ENCODE assay signal across 25 cellular contexts in the genomic region with DNA sequence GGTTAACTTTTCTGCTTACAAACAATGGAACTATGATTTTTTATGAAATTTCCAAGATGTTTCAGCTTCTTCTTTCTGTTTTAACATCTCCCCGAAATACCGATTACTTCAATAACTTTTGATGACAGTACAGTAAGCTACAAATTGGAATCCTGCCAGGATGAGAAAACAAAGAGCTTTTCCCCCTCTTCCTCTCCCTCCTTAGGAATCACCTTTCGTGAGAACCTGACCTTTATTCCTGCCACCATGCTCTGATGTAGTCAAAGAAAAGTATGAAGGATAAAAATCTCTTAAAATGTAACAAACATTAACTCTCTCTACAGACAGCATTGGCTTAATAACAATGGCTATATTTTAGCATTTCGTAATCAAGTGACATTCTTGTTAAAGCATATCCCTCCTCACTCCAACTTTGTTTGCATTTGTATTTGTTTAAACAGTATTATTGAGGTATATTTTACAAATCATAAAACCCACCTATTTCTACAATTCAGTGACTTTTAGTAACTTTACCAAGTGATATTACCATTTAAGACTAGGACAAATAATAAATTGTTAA.
DNase-seq lines count a peak whose midpoint lies in the region; ATAC-seq, FAIRE-seq and TF ChIP-seq lines count a peak whose summit lies in the region.
"Had no signal": no experiment of that assay in that cellular context is flagged by ENCODE, and none has a peak within 500 bp of the region (broad histone marks: within the 10 kb centered on the region; RNA-seq: fewer than 3 reads in every experiment).

No MANE protein-coding gene starts in this region.

- H3K23ac ChIP-seq in IMR-90 (ENCODE audit: low read depth, low read length) = no peak overlapping the region; the same call in 1 of the 2 replicates

- H4K8ac ChIP-seq in IMR-90 (ENCODE audit: low read depth in 2 of 2, low read length in 2 of 2) = peak overlapping the region in 1 of 2 experiments; percentile 30; a peak in 1 of 4 replicates

- no peaks in the 10 kb centered on the region for H3K9me1 ChIP-seq in IMR-90 (ENCODE audit: insufficient read depth, low read length)

- H3K79me1 ChIP-seq in IMR-90 (ENCODE audit: low read depth in 1 of 2, low read length in 2 of 2) = no peaks in the 10 kb centered on the region

- H3K4me3 ChIP-seq in A549 (no peak overlapping the region), IMR-90 (ENCODE audit: insufficient read depth, low read depth, low read length) (no peak overlapping the region), bronchial epithelial cell (ENCODE audit: low read depth, low read length) (no peak overlapping the region)
- H3K4me3 ChIP-seq: coronary artery, hepatocyte, pancreas had no signal

- H3K4me1 Mint-ChIP-seq in activated T-helper 1 cell treated with anti-CD3 and anti-CD28 coated beads, Interleukin-12 subunit alpha, Interleukin-12 subunit beta, Interleukin-2, Interleukin-4 antibody, amounts not matched to agents 30 ng/mL and 10 ng/mL and 1 ng/mL, durations not matched to agents 14 hours and 24 hours and 36 hours (ENCODE audit: low read depth) = no peaks in the 10 kb centered on the region
- H3K4me1 Mint-ChIP-seq: stimulated activated memory B cell treated with anti-CD40 and anti-IgM and Interleukin-4, amounts not matched to agents 10 μg/mL and 1 μg/mL and 100 μg/mL, for 72 hours had no signal

- H3K27ac ChIP-seq in A549 (no peak overlapping the region), IMR-90 (ENCODE audit: insufficient read depth, low read length) (no peak overlapping the region)
- H3K27ac ChIP-seq: coronary artery, hepatocyte had no signal

- intact Hi-C loops in IMR-90 (cut with micrococcal nuclease) = no loop called here
- intact Hi-C loops in activated T-helper 1 cell treated with anti-CD3 and anti-CD28 coated beads, Interleukin-12 subunit alpha, Interleukin-12 subunit beta, Interleukin-2, Interleukin-4 antibody, amounts not matched to agents 30 ng/mL and 10 ng/mL and 1 ng/mL, durations not matched to agents 14 hours and 24 hours and 36 hours (cut with micrococcal nuclease) = no loop called here

- no peak overlapping the region for H3K27ac Mint-ChIP-seq in activated T-helper 1 cell treated with anti-CD3 and anti-CD28 coated beads, Interleukin-12 subunit alpha, Interleukin-12 subunit beta, Interleukin-2, Interleukin-4 antibody, amounts not matched to agents 30 ng/mL and 10 ng/mL and 1 ng/mL, durations not matched to agents 14 hours and 24 hours and 36 hours
- H3K27ac Mint-ChIP-seq: activated naive CD8-positive, alpha-beta T cell; stimulated activated memory B cell treated with anti-CD40 and anti-IgM and Interleukin-4, amounts not matched to agents 10 μg/mL and 1 μg/mL and 100 μg/mL, for 72 hours had no signal

- no peak overlapping the region for H2BK15ac ChIP-seq in IMR-90 (ENCODE audit: low read depth, low read length)

- no peak overlapping the region for H3K4me3 Mint-ChIP-seq in activated T-helper 1 cell treated with anti-CD3 and anti-CD28 coated beads, Interleukin-12 subunit alpha, Interleukin-12 subunit beta, Interleukin-2, Interleukin-4 antibody, amounts not matched to agents 30 ng/mL and 10 ng/mL and 1 ng/mL, durations not matched to agents 14 hours and 24 hours and 36 hours
- H3K4me3 Mint-ChIP-seq: activated naive CD8-positive, alpha-beta T cell; CD14-positive monocyte; naive thymus-derived CD4-positive, alpha-beta T cell; stimulated activated memory B cell treated with anti-CD40 and anti-IgM and Interleukin-4, amounts not matched to agents 10 μg/mL and 1 μg/mL and 100 μg/mL, for 72 hours had no signal

- FAIRE-seq in A549 (lab: Jason Lieb, UNC) (no peak), bronchial epithelial cell (lab: Jason Lieb, UNC) (no peak)
- FAIRE-seq: GM12891, keratinocyte, TTC549 had no signal

- no peaks in the 10 kb centered on the region for H3K27me3 ChIP-seq in IMR-90 (ENCODE audit: control insufficient read depth, insufficient read depth, low read length)
- H3K27me3 ChIP-seq in bronchial epithelial cell (ENCODE audit: control insufficient read depth, insufficient read depth, low read length) = no peaks in the 10 kb centered on the region
- H3K27me3 ChIP-seq: hepatocyte, pancreas had no signal

- H2AK9ac ChIP-seq in IMR-90 (replicated peaks; ENCODE audit: low read depth, low read length, poor library complexity) = no peak overlapping the region

- H3K9me3 ChIP-seq in A549 (no peaks in the 10 kb centered on the region), IMR-90 (ENCODE audit: control insufficient read depth, insufficient read depth, low read length) (no peaks in the 10 kb centered on the region)
- H3K9me3 ChIP-seq: pancreas had no signal

- no peak overlapping the region for H3K56ac ChIP-seq in IMR-90 (ENCODE audit: extremely low read depth, insufficient read depth, low read length)

- no peak overlapping the region for H2AK5ac ChIP-seq in IMR-90 (ENCODE audit: low read depth, low read length)

- no peak overlapping the region for H2BK20ac ChIP-seq in IMR-90 (ENCODE audit: low read depth, low read length)

- H2BK120ac ChIP-seq in IMR-90 (ENCODE audit: low read depth, low read length) = no peak overlapping the region

- H3K18ac ChIP-seq in IMR-90 (ENCODE audit: low read depth, low read length) = peak overlapping the region; percentile 28; the same call in 1 of the 2 replicates

- DNase-seq in A549 (ENCODE audit: low read depth in 1 of 2, low spot score in 1 of 2) (peak in 1 of 2 experiments; percentile 59), IMR-90 (peak; percentile 28), bronchial epithelial cell (ENCODE audit: low read depth) (peak; percentile 59), kidney glomerular epithelial cell (lab: John Stamatoyannopoulos, UW) (peak; percentile 24), hypothalamus (lab: John Stamatoyannopoulos, UW) (no peak), NOMO-1 treated with dmso at 0.1 percent for 144 hours (lab: John Stamatoyannopoulos, UW; ENCODE audit: unreplicated experiment) (no peak)
- no peak for DNase-seq in activated T-helper 1 cell treated with anti-CD3 and anti-CD28 coated beads, Interleukin-12 subunit alpha, Interleukin-12 subunit beta, Interleukin-2, Interleukin-4 antibody, amounts not matched to agents 30 ng/mL and 10 ng/mL and 1 ng/mL, durations not matched to agents 14 hours and 24 hours and 36 hours (ENCODE audit: low spot score)
- DNase-seq: foreskin melanocyte; KBM-7; mesendoderm; naive thymus-derived CD4-positive, alpha-beta T cell; NCI-H2029; NCI-H446 treated with DMSO at 0.1 percent for 48 hours; pancreas; SHP77 had no signal

- no peaks in the 10 kb centered on the region for H3K9me3 Mint-ChIP-seq in activated T-helper 1 cell treated with anti-CD3 and anti-CD28 coated beads, Interleukin-12 subunit alpha, Interleukin-12 subunit beta, Interleukin-2, Interleukin-4 antibody, amounts not matched to agents 30 ng/mL and 10 ng/mL and 1 ng/mL, durations not matched to agents 14 hours and 24 hours and 36 hours
- H3K9me3 Mint-ChIP-seq: brain; naive thymus-derived CD4-positive, alpha-beta T cell; stimulated activated memory B cell treated with anti-CD40 and anti-IgM and Interleukin-4, amounts not matched to agents 10 μg/mL and 1 μg/mL and 100 μg/mL, for 72 hours had no signal

- WGBS in A549 (ENCODE audit: missing lambda C conversion rate) = 17% methylated on average over 4 of the region's 4 CpGs
- WGBS in IMR-90 (ENCODE audit: extremely low coverage in 2 of 2, insufficient read length in 1 of 2), 2 experiments = no CpG with 5 or more reads among the region's 4 CpGs

- no peak overlapping the region for H4K91ac ChIP-seq in IMR-90 (ENCODE audit: insufficient read depth, low read depth, low read length)

- no peaks in the 10 kb centered on the region for H3K36me3 ChIP-seq in IMR-90 (ENCODE audit: control insufficient read depth, insufficient read depth, low read length)
- H3K36me3 ChIP-seq in bronchial epithelial cell (ENCODE audit: control insufficient read depth, insufficient read depth, low read length) = no peaks in the 10 kb centered on the region
- H3K36me3 ChIP-seq: pancreas had no signal

- no peak overlapping the region for H3K9ac ChIP-seq in IMR-90 (ENCODE audit: low read depth, low read length)

- no peak for TF ChIP-seq CTCF in A549 (IDR thresholded peaks at IDR 0.05)
- TF ChIP-seq CTCF in IMR-90 (conservative IDR thresholded peaks at IDR 0.05; ENCODE audit: low read depth, low read length) = no peak
- no peak for TF ChIP-seq CTCF in bronchial epithelial cell (IDR thresholded peaks at IDR 0.05; ENCODE audit: insufficient read depth, low read length, severe bottlenecking)

- no TSS peak for BruUV-seq in IMR-90 (replicated peaks; lab: Mats Ljungman, UMichigan)

- H3K4me2 ChIP-seq in A549 = peak overlapping the region; percentile 50
- peak overlapping the region; percentile 85; the same call in 1 of the 2 replicates for H3K4me2 ChIP-seq in IMR-90 (ENCODE audit: low read depth, low read length)
- H3K4me2 ChIP-seq: hepatocyte had no signal

- POLR2A ChIA-PET in A549 (lab: Yijun Ruan, JAX) = no interaction called here
- POLR2A ChIA-PET in IMR-90 (lab: Charles Lee; ENCODE audit: unreplicated experiment) = no interaction called here

- dilution Hi-C loops in IMR-90 (cut with HindIII; ENCODE audit: low sequenced_read_pairs, unreplicated experiment) = no loop called here

- in situ Hi-C loops in IMR-90 (cut with MboI; ENCODE audit: low sequenced_read_pairs) = no loop called here

- no peak overlapping the region for H2AFZ ChIP-seq in IMR-90 (replicated peaks; ENCODE audit: low read length, poor library complexity)
- H2AFZ ChIP-seq: hepatocyte had no signal

- no peaks in the 10 kb centered on the region for H4K20me1 ChIP-seq in IMR-90 (ENCODE audit: insufficient read depth, low read length)

- ATAC-seq in A549 = no peak; a peak in 1 of 6 replicates
- ATAC-seq in IMR-90 (ENCODE audit: low read depth) = peak; percentile 21; the same call in 1 of the 2 replicates
- no peak for ATAC-seq in HG03135 (IDR thresholded peaks at IDR 0.05; ENCODE audit: unreplicated experiment)
- ATAC-seq: naive thymus-derived CD4-positive, alpha-beta T cell; pancreas; stimulated activated memory B cell treated with anti-CD40 and anti-IgM and Interleukin-4, amounts not matched to agents 10 μg/mL and 1 μg/mL and 100 μg/mL, for 72 hours had no signal

- CTCF ChIA-PET in A549 (lab: Yijun Ruan, JAX) = no interaction called here
- CTCF ChIA-PET in IMR-90 (lab: Yijun Ruan, JAX) = no interaction called here

- no peak overlapping the region for H3K4ac ChIP-seq in IMR-90 (ENCODE audit: low read depth, low read length)

- 0 out of 2 replicates have a peak overlapping the region, but pooled peaks have one; percentile 50 for H3K14ac ChIP-seq in IMR-90 (replicated peaks; ENCODE audit: low read depth, low read length)

- H3K36me3 Mint-ChIP-seq in activated T-helper 1 cell treated with anti-CD3 and anti-CD28 coated beads, Interleukin-12 subunit alpha, Interleukin-12 subunit beta, Interleukin-2, Interleukin-4 antibody, amounts not matched to agents 30 ng/mL and 10 ng/mL and 1 ng/mL, durations not matched to agents 14 hours and 24 hours and 36 hours (ENCODE audit: low read depth) = no peaks in the 10 kb centered on the region
- H3K36me3 Mint-ChIP-seq: activated naive CD8-positive, alpha-beta T cell; CD14-positive monocyte; naive thymus-derived CD4-positive, alpha-beta T cell; stimulated activated memory B cell treated with anti-CD40 and anti-IgM and Interleukin-4, amounts not matched to agents 10 μg/mL and 1 μg/mL and 100 μg/mL, for 72 hours had no signal

- TF ChIP-seq RAD21 in A549 (conservative IDR thresholded peaks at IDR 0.05 in 1 of 2, IDR thresholded peaks at IDR 0.05 in 1 of 2) (no peak), IMR-90 (IDR thresholded peaks at IDR 0.05; ENCODE audit: low read length) (no peak)

- H3K27me3 Mint-ChIP-seq in activated T-helper 1 cell treated with anti-CD3 and anti-CD28 coated beads, Interleukin-12 subunit alpha, Interleukin-12 subunit beta, Interleukin-2, Interleukin-4 antibody, amounts not matched to agents 30 ng/mL and 10 ng/mL and 1 ng/mL, durations not matched to agents 14 hours and 24 hours and 36 hours (ENCODE audit: insufficient read depth) = peaks cover 8% of the 10 kb centered on the region
- H3K27me3 Mint-ChIP-seq: brain had no signal

- peak overlapping the region; percentile 9; the same call in 1 of the 2 replicates for H4K5ac ChIP-seq in IMR-90 (ENCODE audit: low read depth, low read length)

- TF ChIP-seq EP300 in A549 (IDR thresholded peaks at IDR 0.05) = no peak

- H2BK5ac ChIP-seq in IMR-90 (ENCODE audit: low read depth, low read length, poor library complexity, severe bottlenecking) = no peak overlapping the region

- H3K4me1 ChIP-seq in A549 (peaks cover 25% of the 10 kb centered on the region; the same call in 2 of the 3 replicates), IMR-90 (ENCODE audit: control insufficient read depth, insufficient read depth, low read length) (peaks cover 4% of the 10 kb centered on the region; the same call in 1 of the 2 replicates)

- TF ChIP-seq POLR2A in A549 (IDR thresholded peaks at IDR 0.05; ENCODE audit: low read length) (no peak), IMR-90 (IDR thresholded peaks at IDR 0.05; ENCODE audit: low read depth, low read length) (no peak)

Comparison
In these comparisons a context has a peak if more than half of its experiments do, and no peak if none do; other contexts are left out.
1. DNase-seq: peak in IMR-90 (single experiment), bronchial epithelial cell (single experiment) and kidney glomerular epithelial cell (single experiment); none in hypothalamus (0 of 51), NOMO-1 treated with dmso at 0.1 percent for 144 hours (single experiment) and activated T-helper 1 cell treated with anti-CD3 and anti-CD28 coated beads, Interleukin-12 subunit alpha, Interleukin-12 subunit beta, Interleukin-2, Interleukin-4 antibody, amounts not matched to agents 30 ng/mL and 10 ng/mL and 1 ng/mL, durations not matched to agents 14 hours and 24 hours and 36 hours (single experiment).